Comparison of ENCODE assay signal across 7 cellular contexts in genomic region chrX:153885968-153886903, GRCh38. TPM values are rescaled to one million over a fixed set of nuclear protein-coding genes. Genes with fewer than 3 reads are reported as not detected.
DNase-seq lines count a peak whose midpoint lies in the region; ATAC-seq, FAIRE-seq and TF ChIP-seq lines count a peak whose summit lies in the region.

L1CAM (minus strand) TSS chrX:153886173; CDS start chrX:153875836, 10,337 bp downstream.

- peak within 1 kb of the TSS in 1 of 2 donors; percentile 59 for H3K4me3 Mint-ChIP-seq in effector memory CD8-positive, alpha-beta T cell

- 0 out of 2 replicates have a peak within 1 kb of the TSS, but pooled peaks have one; percentile 29 for H3K9ac ChIP-seq in PC-3 (ENCODE audit: low read length)

- H3K27ac ChIP-seq in PC-3 (ENCODE audit: low read length) (no peak within 1 kb of the TSS), pancreas (no peak within 1 kb of the TSS)

- peak within 1 kb of the TSS; percentile 55; the same call in 1 of the 2 replicates for H2AFZ ChIP-seq in PC-3 (ENCODE audit: low read length)

- H3K4me2 ChIP-seq in PC-3 (ENCODE audit: low read length), result peak within 1 kb of the TSS; percentile 81

- H3K27me3 Mint-ChIP-seq in effector memory CD8-positive, alpha-beta T cell, result peaks cover 6 to 33% of the 10 kb centered on the region in 2 donors

- H3K9me2 ChIP-seq in PC-3 (replicated peaks; ENCODE audit: low read length), result no peaks in the 10 kb centered on the region

- no peaks in the 10 kb centered on the region for H3K79me2 ChIP-seq in PC-3 (ENCODE audit: low read length)

- H3K36me3 ChIP-seq in PC-3 (ENCODE audit: low read depth, low read length) (no peaks in the 10 kb centered on the region), pancreas (no peaks in the 10 kb centered on the region)

- H3K27ac Mint-ChIP-seq in effector memory CD8-positive, alpha-beta T cell, result no peak within 1 kb of the TSS

- FAIRE-seq in pancreas (lab: Jason Lieb, UNC), result no peak

- peak; percentile 43 for ATAC-seq in PC-3
- peak; percentile 51 for ATAC-seq in effector memory CD8-positive, alpha-beta T cell (replicated peaks)
- ATAC-seq in pancreas, result peak; percentile 25 to 60 (median 54)

- peaks cover 3% of the 10 kb centered on the region for H3K36me3 Mint-ChIP-seq in effector memory CD8-positive, alpha-beta T cell (ENCODE audit: insufficient read depth)

- H3K4me3 ChIP-seq in PC-3 (ENCODE audit: low read length), result peak within 1 kb of the TSS; percentile 63
- H3K4me3 ChIP-seq in pancreas, result peak within 1 kb of the TSS in 1 of 4 donors; percentile 25

- H4K20me1 ChIP-seq in PC-3 (ENCODE audit: low read length), result no peaks in the 10 kb centered on the region

- TF ChIP-seq CTCF in PC-3 (conservative IDR thresholded peaks at IDR 0.05; ENCODE audit: low read depth, low read length) (no peak), pancreas (IDR thresholded peaks at IDR 0.05) (no peak)

- peaks cover 6% of the 10 kb centered on the region; the same call in 1 of the 2 replicates for H3K27me3 ChIP-seq in PC-3 (ENCODE audit: low read length)
- H3K27me3 ChIP-seq in pancreas, result peaks cover 0 to 44% (median 14%) of the 10 kb centered on the region in 4 donors

- CTCF ChIA-PET in PC-3 (lab: Charles Lee), result no interaction called here

- no peaks in the 10 kb centered on the region for H3K9me3 Mint-ChIP-seq in effector memory CD8-positive, alpha-beta T cell

- no peaks in the 10 kb centered on the region for H3K9me3 ChIP-seq in PC-3 (ENCODE audit: low read length)
- H3K9me3 ChIP-seq in pancreas, result no peaks in the 10 kb centered on the region

- BruUV-seq in PC-3 (replicated peaks; lab: Mats Ljungman, UMichigan), result no TSS peak

- H3K4me1 Mint-ChIP-seq in effector memory CD8-positive, alpha-beta T cell (ENCODE audit: low read depth in 2 of 2), result no peaks in the 10 kb centered on the region

- POLR2A ChIA-PET in PC-3 (lab: Charles Lee; ENCODE audit: unreplicated experiment), result no interaction called here

- no peaks in the 10 kb centered on the region for H3F3A ChIP-seq in PC-3 (ENCODE audit: low read length, unreplicated experiment)

- in situ Hi-C loops in KBM-7 (cut with MboI; ENCODE audit: low pct_unique_long_range_greater_than_20kb, low sequenced_read_pairs), result no loop called here

- intact Hi-C loops in PC-3 (cut with micrococcal nuclease) (no loop called here), pancreas (cut with DNase I) (no loop called here)

- H3K4me1 ChIP-seq in PC-3 (ENCODE audit: insufficient read depth, low read length), result peaks cover 9% of the 10 kb centered on the region; the same call in 1 of the 2 replicates
- H3K4me1 ChIP-seq in pancreas, result no peaks in the 10 kb centered on the region

- 5 to 21% methylated on average over 31 to 85 of the region's 94 CpGs for WGBS in pancreas, 2 donors

- DNase-seq in GM03348 (ENCODE audit: low spot score) (peak; percentile 32), PC-3 (peak; percentile 13), pancreas (peak in 2 of 6 donors; percentile 61 to 69), hypothalamus (lab: John Stamatoyannopoulos, UW) (no peak), KBM-7 (no peak), NCI-H1694 (lab: John Stamatoyannopoulos, UW) (no peak)
- DNase-seq in effector memory CD8-positive, alpha-beta T cell, result no peak

RNA-seq across cellular contexts. Expression of gene L1CAM, which starts in this region (rescaled TPM):
- total RNA-seq in PC-3 (2014; rRNA removed), result 5.2 and 11.2 TPM in 2 replicates
- total RNA-seq in pancreas, result 1 to 10 TPM in 4 of 6 donors, under 1 TPM in 2; 0.97 to 1.6 (median 1.2) TPM
- 1 to 10 TPM in 1 of 2 donors, under 1 TPM in 1; 0.84 to 3.9 TPM for polyA plus RNA-seq in pancreas

Comparison
In these comparisons a context has a peak if more than half of its experiments do, and no peak if none do; other contexts are left out.
1. DNase-seq: peak in GM03348 (single experiment) and PC-3 (single experiment); none in effector memory CD8-positive, alpha-beta T cell (0 of 3), hypothalamus (0 of 51), KBM-7 (single experiment) and NCI-H1694 (single experiment).
2. Peak in every context shown above with its lines, with median percentiles within 50 percentile points of each other: ATAC-seq.